In the genomic region with DNA sequence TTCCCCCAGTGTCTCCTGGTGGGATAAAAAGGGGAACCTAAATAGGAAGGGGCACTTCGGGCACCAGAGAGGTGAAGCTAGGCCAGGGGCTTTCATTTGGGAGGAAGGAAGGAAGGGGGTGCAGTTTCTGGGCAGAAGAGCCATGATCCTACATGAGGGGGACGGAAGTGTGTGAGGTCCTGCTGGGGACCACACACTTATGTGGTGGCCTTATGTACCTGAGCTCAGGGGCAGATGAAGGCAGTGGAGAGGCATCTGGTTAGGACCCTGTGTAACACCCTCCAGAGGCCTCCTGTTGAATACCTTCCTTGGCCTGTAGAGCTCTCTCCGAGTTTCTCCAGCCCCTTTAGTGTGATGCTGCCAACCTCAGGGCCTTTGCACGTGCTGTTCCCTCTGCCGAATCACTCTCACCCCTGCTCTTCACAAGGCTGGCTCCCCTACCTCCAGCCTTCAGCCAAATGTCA, we compare ENCODE assay signal across 15 cellular contexts. TPM values are rescaled to one million over a fixed set of nuclear protein-coding genes. Genes with fewer than 3 reads are reported as not detected.
A peak's percentile ranks its signal among the peaks of the same experiment; 100 is the strongest.
DNase-seq lines count a peak whose midpoint lies in the region; TF ChIP-seq lines count a peak whose summit lies in the region.
"Had no signal": no experiment of that assay in that cellular context is flagged by ENCODE, and none has a peak within 500 bp of the region (broad histone marks: within the 10 kb centered on the region; RNA-seq: fewer than 3 reads in every experiment).

No MANE protein-coding gene starts in this region.

- WGBS in endodermal cell (ENCODE audit: insufficient coverage in 1 of 2, insufficient read length in 1 of 2), 2 experiments: 92 to 94% methylated on average over 5 of the region's 5 CpGs

- TF ChIP-seq CTCF in HFFc6 (IDR thresholded peaks at IDR 0.05) (no peak), endodermal cell (conservative IDR thresholded peaks at IDR 0.05) (no peak), osteocyte (IDR thresholded peaks at IDR 0.05) (no peak)

- peaks cover 12% of the 10 kb centered on the region for H3K27me3 Mint-ChIP-seq in activated CD4-positive, alpha-beta T cell treated with anti-CD3 and anti-CD28 coated beads, Interleukin-2, amount 10 ng/mL, durations not matched to agents 7 days and 5 days
- H3K27me3 Mint-ChIP-seq in HFFc6 (ENCODE audit: insufficient read depth) (peaks cover 40% of the 10 kb centered on the region), endodermal cell (ENCODE audit: insufficient read depth) (no peaks in the 10 kb centered on the region), osteocyte (ENCODE audit: unreplicated experiment) (no peaks in the 10 kb centered on the region)
- H3K27me3 Mint-ChIP-seq in CD4-positive, alpha-beta memory T cell: no peaks in the 10 kb centered on the region

- H3K27ac ChIP-seq in endodermal cell (ENCODE audit: low read depth, low read length): no peak overlapping the region
- H3K27ac ChIP-seq in CD4-positive, alpha-beta memory T cell (ENCODE audit: low read depth, low read length): no peak overlapping the region
- H3K27ac ChIP-seq: C4-2B, KMS-11 had no signal

- intact Hi-C loops in CD4-positive, alpha-beta memory T cell (cut with micrococcal nuclease): no loop called here

- H3K36me3 ChIP-seq in endodermal cell (ENCODE audit: control insufficient read depth, insufficient read depth, low read length) (no peaks in the 10 kb centered on the region), H7 (replicated peaks; ENCODE audit: control insufficient read depth, insufficient read depth, low read length) (no peaks in the 10 kb centered on the region)
- H3K36me3 ChIP-seq in CD4-positive, alpha-beta memory T cell (ENCODE audit: insufficient read depth, low read length): no peaks in the 10 kb centered on the region

- CTCF ChIA-PET in activated CD4-positive, alpha-beta T cell treated with anti-CD3 and anti-CD28 coated beads, Interleukin-2, amount 10 ng/mL, durations not matched to agents 7 days and 5 days (lab: Charles Lee): interaction anchor here (1.0 to 1.6 kb wide), 3 partner anchors 9 to 17 kb away, joined by 3 to 4 read pairs (median 4); no protein-coding TSS in a partner anchor
- CTCF ChIA-PET in CD4-positive, alpha-beta memory T cell (lab: Charles Lee; ENCODE audit: partially characterized antibody): interaction anchor here (0.6 to 2.0 kb wide), 4 partner anchors 12 to 858 kb away, joined by 3 to 18 read pairs (median 4); no protein-coding TSS in a partner anchor

- POLR2A ChIA-PET in activated CD4-positive, alpha-beta T cell treated with anti-CD3 and anti-CD28 coated beads, Interleukin-2, amount 10 ng/mL, durations not matched to agents 7 days and 5 days (lab: Charles Lee): no interaction called here
- POLR2A ChIA-PET in CD4-positive, alpha-beta memory T cell (lab: Charles Lee; ENCODE audit: partially characterized antibody): interaction anchor here (1.8 kb wide), 1 partner anchor 20 kb away, joined by 4 read pairs; a partner anchor contains a TSS

- no peaks in the 10 kb centered on the region for H3K36me3 Mint-ChIP-seq in activated CD4-positive, alpha-beta T cell treated with anti-CD3 and anti-CD28 coated beads, Interleukin-2, amount 10 ng/mL, durations not matched to agents 7 days and 5 days (ENCODE audit: low read depth)
- H3K36me3 Mint-ChIP-seq in HFFc6 (ENCODE audit: low read depth) (no peaks in the 10 kb centered on the region), endodermal cell (ENCODE audit: low read depth) (no peaks in the 10 kb centered on the region), osteocyte (ENCODE audit: unreplicated experiment) (no peaks in the 10 kb centered on the region)
- H3K36me3 Mint-ChIP-seq in CD4-positive, alpha-beta memory T cell: no peaks in the 10 kb centered on the region

- H3K27ac Mint-ChIP-seq in activated CD4-positive, alpha-beta T cell treated with anti-CD3 and anti-CD28 coated beads, Interleukin-2, amount 10 ng/mL, durations not matched to agents 7 days and 5 days: peak overlapping the region; percentile 28
- H3K27ac Mint-ChIP-seq in HFFc6 (peak overlapping the region; percentile 38; the same call in 1 of the 2 replicates), endodermal cell (no peak overlapping the region), osteocyte (ENCODE audit: unreplicated experiment) (peak overlapping the region; percentile 42)
- H3K27ac Mint-ChIP-seq in CD4-positive, alpha-beta memory T cell: peak overlapping the region in 2 of 7 donors; percentile 42 to 55

- H3K4me1 ChIP-seq in endodermal cell (ENCODE audit: control insufficient read depth, insufficient read depth, low read length): no peaks in the 10 kb centered on the region
- no peaks in the 10 kb centered on the region for H3K4me1 ChIP-seq in CD4-positive, alpha-beta memory T cell (ENCODE audit: insufficient read depth, low read length)
- H3K4me1 ChIP-seq: Caco-2 had no signal

- no peak for DNase-seq in activated CD4-positive, alpha-beta T cell treated with anti-CD3 and anti-CD28 coated beads, Interleukin-2, amount 10 ng/mL, durations not matched to agents 7 days and 5 days
- no peak for DNase-seq in activated CD4-positive, alpha-beta T cell treated with anti-CD3 and anti-CD28 coated beads, Interleukin-2, amount 50 U/mL, for 4 hours
- DNase-seq in HFFc6 (no peak), endodermal cell (peak; percentile 74), osteocyte (ENCODE audit: extremely low spot score, unreplicated experiment) (no peak), iPS-NIHi7 (ENCODE audit: extremely low spot score) (no peak), H7 (no peak)
- no peak for DNase-seq in CD4-positive, alpha-beta memory T cell
- DNase-seq: Caco-2, DMS53, HCEC 1CT, NCI-H1092, NCI-H1694 had no signal

- H3K27me3 ChIP-seq in endodermal cell (ENCODE audit: control insufficient read depth, insufficient read depth, low read length, poor library complexity, severe bottlenecking): no peaks in the 10 kb centered on the region
- H3K27me3 ChIP-seq in CD4-positive, alpha-beta memory T cell (ENCODE audit: insufficient read depth, low read length): no peaks in the 10 kb centered on the region
- H3K27me3 ChIP-seq in H7 (ENCODE audit: control insufficient read depth, insufficient read depth, low read length): no peaks in the 10 kb centered on the region

- H3K9me3 Mint-ChIP-seq in activated CD4-positive, alpha-beta T cell treated with anti-CD3 and anti-CD28 coated beads, Interleukin-2, amount 10 ng/mL, durations not matched to agents 7 days and 5 days: no peaks in the 10 kb centered on the region
- H3K9me3 Mint-ChIP-seq in HFFc6: 0 out of 2 replicates have a peak, but pooled peaks cover 4% of the 10 kb centered on the region
- no peaks in the 10 kb centered on the region for H3K9me3 Mint-ChIP-seq in endodermal cell
- H3K9me3 Mint-ChIP-seq in osteocyte (ENCODE audit: unreplicated experiment): no peaks in the 10 kb centered on the region
- no peaks in the 10 kb centered on the region for H3K9me3 Mint-ChIP-seq in CD4-positive, alpha-beta memory T cell

- no peaks in the 10 kb centered on the region for H3K9me3 ChIP-seq in endodermal cell (ENCODE audit: control insufficient read depth, low read length)
- H3K9me3 ChIP-seq in CD4-positive, alpha-beta memory T cell (ENCODE audit: control insufficient read depth in 1 of 2, low read length in 2 of 2): no peaks in the 10 kb centered on the region
- H3K9me3 ChIP-seq: Caco-2 had no signal

- H3K4me3 Mint-ChIP-seq in activated CD4-positive, alpha-beta T cell treated with anti-CD3 and anti-CD28 coated beads, Interleukin-2, amount 10 ng/mL, durations not matched to agents 7 days and 5 days: no peak overlapping the region
- H3K4me3 Mint-ChIP-seq in HFFc6 (peak overlapping the region; percentile 14; the same call in 1 of the 2 replicates), endodermal cell (no peak overlapping the region), osteocyte (ENCODE audit: unreplicated experiment) (no peak overlapping the region)
- H3K4me3 Mint-ChIP-seq in CD4-positive, alpha-beta memory T cell: no peak overlapping the region

- H3K4me3 ChIP-seq in endodermal cell (ENCODE audit: low read length) (no peak overlapping the region), H7 (ENCODE audit: insufficient read depth, low read depth, low read length) (no peak overlapping the region)
- no peak overlapping the region for H3K4me3 ChIP-seq in CD4-positive, alpha-beta memory T cell (ENCODE audit: low read length in 2 of 2)

- no peak overlapping the region for H3K9ac ChIP-seq in endodermal cell (ENCODE audit: extremely low read depth, low read length, poor library complexity, severe bottlenecking)
- H3K9ac ChIP-seq: KMS-11 had no signal

- H3K4me1 Mint-ChIP-seq in activated CD4-positive, alpha-beta T cell treated with anti-CD3 and anti-CD28 coated beads, Interleukin-2, amount 10 ng/mL, durations not matched to agents 7 days and 5 days: peaks cover 7% of the 10 kb centered on the region
- H3K4me1 Mint-ChIP-seq in HFFc6 (ENCODE audit: low read depth): peaks cover 29% of the 10 kb centered on the region
- peaks cover 8% of the 10 kb centered on the region for H3K4me1 Mint-ChIP-seq in endodermal cell
- peaks cover 36% of the 10 kb centered on the region for H3K4me1 Mint-ChIP-seq in osteocyte (ENCODE audit: unreplicated experiment)
- H3K4me1 Mint-ChIP-seq in CD4-positive, alpha-beta memory T cell: no peaks in the 10 kb centered on the region

RNA-seq across cellular contexts. Expression of a gene that starts 21.2 kb away (rescaled TPM):
- total RNA-seq in activated CD4-positive, alpha-beta T cell treated with anti-CD3 and anti-CD28 coated beads, Interleukin-2, amount 10 ng/mL, durations not matched to agents 7 days and 5 days: 10 to 100 TPM; 65.2 to 67.9 TPM
- total RNA-seq in HFFc6 (2021; fragmentation: NEBNext Ultra II Directional; extraction: Animal tissue kit (Norgen Biotek cat#: 25700)): 100 to 1,000 TPM; 575 to 816 (median 659) TPM
- total RNA-seq in endodermal cell: 10 to 100 TPM; 58.3 to 69.0 TPM
- polyA plus RNA-seq in endodermal cell (2013, experiment 1 of 2): 39.9 TPM
- 38.5 TPM for polyA plus RNA-seq in endodermal cell (2013, experiment 2 of 2)
- total RNA-seq in osteocyte: 2,074 and 2,132 TPM in 2 replicates
- 1 to 10 TPM; 5.3 to 5.8 TPM for total RNA-seq in CD4-positive, alpha-beta memory T cell
- 1 to 10 TPM; 3.3 to 6.1 TPM for polyA plus RNA-seq in CD4-positive, alpha-beta memory T cell
- 24.6 and 31.8 TPM in 2 replicates for total RNA-seq in H7 (2014; rRNA removed; shearing (Covaris generic))

RNA-seq across cellular contexts. Expression of a gene that starts 37.0 kb away (rescaled TPM):
- total RNA-seq in activated CD4-positive, alpha-beta T cell treated with anti-CD3 and anti-CD28 coated beads, Interleukin-2, amount 10 ng/mL, durations not matched to agents 7 days and 5 days: 1 to 10 TPM; 3.5 to 3.7 TPM
- under 1 TPM in 1 of 6 experiments, not detected in 5; 0.17 TPM for total RNA-seq in HFFc6 (2021; fragmentation: NEBNext Ultra II Directional; extraction: Animal tissue kit (Norgen Biotek cat#: 25700))
- 1 to 10 TPM in 1 of 2 donors, under 1 TPM in 1; 0.89 to 2.5 TPM for total RNA-seq in endodermal cell
- polyA plus RNA-seq in endodermal cell (2013, experiment 1 of 2): 0.07 TPM
- polyA plus RNA-seq in endodermal cell (2013, experiment 2 of 2): not detected
- 0.21 and 0.73 TPM in 2 replicates for total RNA-seq in osteocyte
- total RNA-seq in CD4-positive, alpha-beta memory T cell: 1 to 10 TPM in 1 of 2 experiments, under 1 TPM in 1; 0.25 to 1.8 TPM
- polyA plus RNA-seq in CD4-positive, alpha-beta memory T cell: under 1 TPM; 0.18 to 0.33 TPM
- total RNA-seq in H7 (2014; rRNA removed; shearing (Covaris generic)): 0.14 and 0.18 TPM in 2 replicates
- total RNA-seq: Caco-2 had no signal

RNA-seq across cellular contexts. Expression of a gene that starts 46.7 kb away (rescaled TPM):
- total RNA-seq in activated CD4-positive, alpha-beta T cell treated with anti-CD3 and anti-CD28 coated beads, Interleukin-2, amount 10 ng/mL, durations not matched to agents 7 days and 5 days: 100 to 1,000 TPM; 504 to 522 TPM
- total RNA-seq in HFFc6 (2021; fragmentation: NEBNext Ultra II Directional; extraction: Animal tissue kit (Norgen Biotek cat#: 25700)): 100 to 1,000 TPM in 5 of 6 experiments, 10 to 100 TPM in 1; 73.2 to 170 (median 150) TPM
- total RNA-seq in endodermal cell (100 to 1,000 TPM; 173 to 246 TPM), osteocyte (41.9 and 43.3 TPM in 2 replicates)
- polyA plus RNA-seq in endodermal cell (2013, experiment 1 of 2): 353 TPM
- polyA plus RNA-seq in endodermal cell (2013, experiment 2 of 2): 358 TPM
- 1 to 10 TPM in 1 of 2 experiments, under 1 TPM in 1; 0.47 to 1.1 TPM for total RNA-seq in CD4-positive, alpha-beta memory T cell
- under 1 TPM; 0.10 to 0.14 TPM for polyA plus RNA-seq in CD4-positive, alpha-beta memory T cell
- 159 and 249 TPM in 2 replicates for total RNA-seq in H7 (2014; rRNA removed; shearing (Covaris generic))

Comparison
In these comparisons a context has a peak if more than half of its experiments do, and no peak if none do; other contexts are left out.
1. RNA of a gene that starts 21.2 kb away (total RNA-seq): 2,074 to 2,132 TPM in osteocyte and 575 to 816 TPM in HFFc6; 58.3 to 69.0 TPM in endodermal cell, 65.2 to 67.9 TPM in activated CD4-positive, alpha-beta T cell treated with anti-CD3 and anti-CD28 coated beads, Interleukin-2, amount 10 ng/mL, durations not matched to agents 7 days and 5 days, 24.6 to 31.8 TPM in H7 and 5.3 to 5.8 TPM in CD4-positive, alpha-beta memory T cell; every median in the first group is over 4 times any median in the second.
2. RNA of a gene that starts 46.7 kb away (total RNA-seq): 504 to 522 TPM in activated CD4-positive, alpha-beta T cell treated with anti-CD3 and anti-CD28 coated beads, Interleukin-2, amount 10 ng/mL, durations not matched to agents 7 days and 5 days, 173 to 246 TPM in endodermal cell, 159 to 249 TPM in H7, 73.2 to 170 TPM in HFFc6 and 41.9 to 43.3 TPM in osteocyte; 0.47 to 1.1 TPM in CD4-positive, alpha-beta memory T cell; every median in the first group is over 10 times any median in the second.